ENCODE assay signal across 8 cellular contexts in genomic region chr11:110429614-110430266, GRCh38. TPM values are rescaled to one million over a fixed set of nuclear protein-coding genes. Genes with fewer than 3 reads are reported as not detected.
A peak's percentile ranks its signal among the peaks of the same experiment; 100 is the strongest.
DNase-seq lines count a peak whose midpoint lies in the region; ATAC-seq and TF ChIP-seq lines count a peak whose summit lies in the region.

Gene FDX1, plus strand, starts transcription at chr11:110429948. Its CDS starts 173 bp downstream, at chr11:110430121.

- WGBS in H9 (ENCODE audit: extremely low coverage, insufficient read length, low lambda C conversion rate): no CpG with 5 or more reads among the region's 67 CpGs

- no peak within 1 kb of the TSS for H2BK20ac ChIP-seq in H9 (ENCODE audit: low read depth, low read length, poor library complexity, severe bottlenecking)

- H2BK5ac ChIP-seq in H9 (ENCODE audit: insufficient read length, low read length): no peak within 1 kb of the TSS

- peak within 1 kb of the TSS; percentile 69 for H3K9ac ChIP-seq in H9 (ENCODE audit: extremely low read depth, insufficient read length, low read length)

- peaks cover 6% of the 10 kb centered on the region for H3K23me2 ChIP-seq in H9 (ENCODE audit: insufficient read length, low read depth, low read length, poor library complexity, severe bottlenecking)

- no peak within 1 kb of the TSS for H3K23ac ChIP-seq in H9 (ENCODE audit: insufficient read length, low read depth, low read length)

- H3K9me3 Mint-ChIP-seq in H9 (peaks cover 0 to 3% of the 10 kb centered on the region in 2 experiments; a peak in 1 of 5 replicates), osteocyte (ENCODE audit: unreplicated experiment) (no peaks in the 10 kb centered on the region)
- no peaks in the 10 kb centered on the region for H3K9me3 Mint-ChIP-seq in activated naive CD4-positive, alpha-beta T cell treated with anti-CD3 and anti-CD28 coated beads, Interleukin-2, amount 50 U/mL, for 24 hours

- H3K4me1 ChIP-seq in H9 (ENCODE audit: insufficient read depth, low read length) (peaks cover 2% of the 10 kb centered on the region; the same call in 1 of the 2 replicates), thoracic aorta (ENCODE audit: control insufficient read depth in 1 of 2, low read depth in 2 of 2) (peaks cover 12 to 24% of the 10 kb centered on the region in 2 donors)

- no peak within 1 kb of the TSS for H2AFZ ChIP-seq in H9 (ENCODE audit: low read length)

- H3K4me3 ChIP-seq in GM06990 (replicated peaks; ENCODE audit: low read depth, low read length) (peak within 1 kb of the TSS; percentile 92), MG63 (peak within 1 kb of the TSS; percentile 71), thoracic aorta (peak within 1 kb of the TSS; percentile 86)

- H3K56ac ChIP-seq in H9 (ENCODE audit: insufficient read length, low read depth, low read length): no peak within 1 kb of the TSS

- H4K20me1 ChIP-seq in H9 (ENCODE audit: control insufficient read depth, insufficient read depth, insufficient read length): no peaks in the 10 kb centered on the region

- H3K4ac ChIP-seq in H9 (ENCODE audit: low read depth, low read length): no peak within 1 kb of the TSS

- no peak within 1 kb of the TSS for H4K8ac ChIP-seq in H9 (replicated peaks; ENCODE audit: insufficient read length, low read depth, low read length)

- H3K4me1 Mint-ChIP-seq in H9: peaks cover 30 to 34% of the 10 kb centered on the region in 2 experiments
- peaks cover 46% of the 10 kb centered on the region for H3K4me1 Mint-ChIP-seq in activated naive CD4-positive, alpha-beta T cell treated with anti-CD3 and anti-CD28 coated beads, Interleukin-2, amount 50 U/mL, for 24 hours
- peaks cover 40% of the 10 kb centered on the region for H3K4me1 Mint-ChIP-seq in osteocyte (ENCODE audit: unreplicated experiment)

- H3K27ac Mint-ChIP-seq in H9 (peak within 1 kb of the TSS; percentile 88 to 97 (median 95); a peak in 6 of 7 replicates), osteocyte (ENCODE audit: unreplicated experiment) (peak within 1 kb of the TSS; percentile 92)
- H3K27ac Mint-ChIP-seq in activated naive CD4-positive, alpha-beta T cell treated with anti-CD3 and anti-CD28 coated beads, Interleukin-2, amount 50 U/mL, for 24 hours: peak within 1 kb of the TSS; percentile 97

- no peak within 1 kb of the TSS for H4K91ac ChIP-seq in H9 (ENCODE audit: insufficient read length, low read depth, low read length)

- H3K36me3 ChIP-seq in GM06990 (ENCODE audit: control insufficient read depth, insufficient read depth, low read length): no peaks in the 10 kb centered on the region
- H3K36me3 ChIP-seq in MG63: no peaks in the 10 kb centered on the region
- H3K36me3 ChIP-seq in thoracic aorta: no peaks in the 10 kb centered on the region

- H3K36me3 Mint-ChIP-seq in H9 (ENCODE audit: insufficient read depth in 1 of 3, low read depth in 3 of 3) (no peaks in the 10 kb centered on the region; a peak in 1 of 7 replicates), osteocyte (ENCODE audit: unreplicated experiment) (no peaks in the 10 kb centered on the region)
- no peaks in the 10 kb centered on the region for H3K36me3 Mint-ChIP-seq in activated naive CD4-positive, alpha-beta T cell treated with anti-CD3 and anti-CD28 coated beads, Interleukin-2, amount 50 U/mL, for 24 hours

- peak within 1 kb of the TSS; percentile 94 to 98 for H3K4me3 Mint-ChIP-seq in H9
- peak within 1 kb of the TSS; percentile 98 for H3K4me3 Mint-ChIP-seq in activated naive CD4-positive, alpha-beta T cell treated with anti-CD3 and anti-CD28 coated beads, Interleukin-2, amount 50 U/mL, for 24 hours
- H3K4me3 Mint-ChIP-seq in osteocyte (ENCODE audit: unreplicated experiment): peak within 1 kb of the TSS; percentile 96

- peak within 1 kb of the TSS; percentile 60 for H3K14ac ChIP-seq in H9 (ENCODE audit: insufficient read depth, low read length)

- ATAC-seq in SK-N-SH treated with all-trans-retinoic acid at 6 μM for 48 hours (peak; percentile 90), thoracic aorta (ENCODE audit: insufficient number of reproducible peaks, low FRiP score, low read depth) (peak; percentile 69)

- H3K79me1 ChIP-seq in H9 (ENCODE audit: insufficient read depth, low read depth, low read length, poor library complexity, severe bottlenecking): peaks cover 2% of the 10 kb centered on the region

- H3K27me3 Mint-ChIP-seq in H9 (ENCODE audit: low read depth) (peaks cover 8% of the 10 kb centered on the region), osteocyte (ENCODE audit: unreplicated experiment) (no peaks in the 10 kb centered on the region)
- no peaks in the 10 kb centered on the region for H3K27me3 Mint-ChIP-seq in activated naive CD4-positive, alpha-beta T cell treated with anti-CD3 and anti-CD28 coated beads, Interleukin-2, amount 50 U/mL, for 24 hours

- H3K18ac ChIP-seq in H9 (ENCODE audit: insufficient read length, low read depth, low read length): peak within 1 kb of the TSS; percentile 46

- no peak within 1 kb of the TSS for H4K5ac ChIP-seq in H9 (ENCODE audit: insufficient read length, low read depth, low read length)

- H3K27me3 ChIP-seq in GM06990 (replicated peaks; ENCODE audit: control insufficient read depth, insufficient read depth, low read length) (no peaks in the 10 kb centered on the region), H9 (ENCODE audit: insufficient read depth, low read length) (no peaks in the 10 kb centered on the region), MG63 (no peaks in the 10 kb centered on the region), thoracic aorta (replicated peaks; ENCODE audit: insufficient read depth) (no peaks in the 10 kb centered on the region)

- H3K9me3 ChIP-seq in H9 (ENCODE audit: control insufficient read depth, low read depth, low read length) (no peaks in the 10 kb centered on the region), MG63 (no peaks in the 10 kb centered on the region), thoracic aorta (no peaks in the 10 kb centered on the region)

- H3K27ac ChIP-seq in H9 (ENCODE audit: insufficient read length, low read depth, low read length): no peak within 1 kb of the TSS
- peak within 1 kb of the TSS; percentile 63 to 87 for H3K27ac ChIP-seq in thoracic aorta

- peak; percentile 92 for DNase-seq in GM06990 (ENCODE audit: extremely low read depth, insufficient read length)
- peak; percentile 91 for DNase-seq in H9
- DNase-seq in MG63: peak; percentile 82
- peak; percentile 80 for DNase-seq in glomerular visceral epithelial cell (ENCODE audit: extremely low spot score)
- peak; percentile 94 for DNase-seq in osteocyte (ENCODE audit: extremely low spot score, unreplicated experiment)
- DNase-seq in thoracic aorta (ENCODE audit: low spot score): peak; percentile 28

- no peak within 1 kb of the TSS for H2AK5ac ChIP-seq in H9 (ENCODE audit: insufficient read length, low read length)

- peak within 1 kb of the TSS; percentile 80 for H3K4me2 ChIP-seq in H9 (ENCODE audit: insufficient read depth, insufficient read length, low read length)

- H2BK15ac ChIP-seq in H9 (ENCODE audit: low read depth, low read length): no peak within 1 kb of the TSS; the same call in 1 of the 2 replicates

- no peaks in the 10 kb centered on the region; the same call in 1 of the 2 replicates for H3K79me2 ChIP-seq in H9 (ENCODE audit: insufficient read depth, low read length)

- no peak within 1 kb of the TSS for H2BK12ac ChIP-seq in H9 (ENCODE audit: insufficient read length, low read depth, low read length)

- H2BK120ac ChIP-seq in H9 (ENCODE audit: low read depth, low read length, poor library complexity, severe bottlenecking): no peak within 1 kb of the TSS

- H3T11ph ChIP-seq in H9 (ENCODE audit: low read length): no peak within 1 kb of the TSS

- TF ChIP-seq CTCF in GM06990 (IDR thresholded peaks at IDR 0.05; ENCODE audit: insufficient read depth, low read length, poor library complexity, severe bottlenecking): peak; percentile 5
- peak; percentile 74 for TF ChIP-seq CTCF in H9 (conservative IDR thresholded peaks at IDR 0.05)
- TF ChIP-seq CTCF in osteocyte (IDR thresholded peaks at IDR 0.05): peak; percentile 77
- TF ChIP-seq CTCF in thoracic aorta (IDR thresholded peaks at IDR 0.05): peak; percentile 68

TF ChIP-seq in SK-N-SH treated with all-trans-retinoic acid at 6 μM for 48 hours, 23 proteins besides CTCF, POLR2A, EP300 and RAD21:
- TF ChIP-seq ZFP30 (CRISPR knock-in tag; IDR thresholded peaks at IDR 0.05) (no peak), ZC3H10 (CRISPR knock-in tag; IDR thresholded peaks at IDR 0.05) (no peak), TOX (CRISPR knock-in tag; IDR thresholded peaks at IDR 0.05; ENCODE audit: borderline replicate concordance) (no peak), ZFP3 (CRISPR knock-in tag; IDR thresholded peaks at IDR 0.05) (0 out of 2 replicates have a peak, but pooled peaks have one; percentile 41)

RNA-seq across cellular contexts. Expression of gene FDX1, which starts in this region (rescaled TPM):
- total RNA-seq in H9 (2021) (9.1 and 10.1 TPM in 2 replicates), osteocyte (6.3 and 7.1 TPM in 2 replicates), thoracic aorta (10 to 100 TPM in 1 of 2 donors, 1 to 10 TPM in 1; 8.0 to 16.9 TPM)
- total RNA-seq in MG63 (2014; rRNA removed; shearing (Covaris generic); ENCODE audit: low replicate concordance): 19.7 and 20.3 TPM in 2 replicates

Comparison
In these comparisons a context has a peak if more than half of its experiments do, and no peak if none do; other contexts are left out.
1. DNase-seq: peak in every context shown above with its lines; median percentile 94 in osteocyte; 92 in GM06990; 91 in H9; 82 in MG63; 80 in glomerular visceral epithelial cell; 28 in thoracic aorta.
2. CTCF ChIP-seq: peak in every context shown above with its lines; median percentile 77 in osteocyte; 74 in H9; 68 in thoracic aorta; 5 in GM06990.